20 cellular contexts compared by ENCODE assay signal in genomic region chr2:65061146-65061909, GRCh38. TPM values are rescaled to one million over a fixed set of nuclear protein-coding genes. Genes with fewer than 3 reads are reported as not detected.
DNase-seq lines count a peak whose midpoint lies in the region; ATAC-seq and TF ChIP-seq lines count a peak whose summit lies in the region.
"Had no signal": no experiment of that assay in that cellular context is flagged by ENCODE, and none has a peak within 500 bp of the region (broad histone marks: within the 10 kb centered on the region; RNA-seq: fewer than 3 reads in every experiment).

No MANE protein-coding gene starts in this region.

- H3K4me1 ChIP-seq in rectal smooth muscle tissue (ENCODE audit: control insufficient read depth, insufficient read depth, low read length) = peaks cover 34% of the 10 kb centered on the region

- H3K4me3 Mint-ChIP-seq in glutamatergic neuron (ENCODE audit: unreplicated experiment) = no peak overlapping the region
- H3K4me3 Mint-ChIP-seq: memory B cell had no signal

- H3K27me3 ChIP-seq in rectal smooth muscle tissue (ENCODE audit: control insufficient read depth, insufficient read depth, low read length) = no peaks in the 10 kb centered on the region

- H3K4me1 Mint-ChIP-seq in glutamatergic neuron (ENCODE audit: low read depth, unreplicated experiment) = peaks cover 48% of the 10 kb centered on the region

- H3K27ac Mint-ChIP-seq in glutamatergic neuron (ENCODE audit: unreplicated experiment) = peak overlapping the region; percentile 39
- H3K27ac Mint-ChIP-seq: memory B cell had no signal

- H3K27ac ChIP-seq in rectal smooth muscle tissue (ENCODE audit: low read depth, low read length) = no peak overlapping the region
- H3K27ac ChIP-seq: 22Rv1, VCaP had no signal

- no peak overlapping the region for H3K4me3 ChIP-seq in rectal smooth muscle tissue (ENCODE audit: low read length)

- no peak for ATAC-seq in Right ventricle myocardium superior (ENCODE audit: poor library complexity)
- ATAC-seq in HG02623 (IDR thresholded peaks at IDR 0.05; ENCODE audit: unreplicated experiment) = no peak
- no peak for ATAC-seq in HG02970 (IDR thresholded peaks at IDR 0.05; ENCODE audit: low FRiP score, unreplicated experiment)
- ATAC-seq: left colon, sciatic nerve had no signal

- H3K27me3 Mint-ChIP-seq in glutamatergic neuron (ENCODE audit: unreplicated experiment) = peaks cover 11% of the 10 kb centered on the region
- H3K27me3 Mint-ChIP-seq: memory B cell had no signal

- H3K9me3 Mint-ChIP-seq in glutamatergic neuron (ENCODE audit: unreplicated experiment) = peaks cover 14% of the 10 kb centered on the region
- H3K9me3 Mint-ChIP-seq: memory B cell had no signal

- intact Hi-C loops in Right ventricle myocardium superior (cut with DNase I) = loop anchor here (10.0 kb wide), 1 partner anchor 123 kb away; no protein-coding TSS in a partner anchor

- no peaks in the 10 kb centered on the region for H3K36me3 ChIP-seq in rectal smooth muscle tissue (ENCODE audit: control insufficient read depth, insufficient read depth, low read length)

- no peak for TF ChIP-seq CTCF in glutamatergic neuron (IDR thresholded peaks at IDR 0.05; ENCODE audit: partially characterized antibody, unreplicated experiment)

- peak overlapping the region; percentile 21 for H3K9ac ChIP-seq in rectal smooth muscle tissue (ENCODE audit: low read length)
- H3K9ac ChIP-seq: SK-N-SH had no signal

- DNase-seq in NCI-H82 (lab: John Stamatoyannopoulos, UW) (peak; percentile 20), NCI-H82 treated with DMSO at 0.1 percent for 48 hours (lab: John Stamatoyannopoulos, UW; ENCODE audit: unreplicated experiment) (no peak), glutamatergic neuron (no peak), Right ventricle myocardium superior (no peak), NCI-H146 (lab: John Stamatoyannopoulos, UW) (no peak)
- DNase-seq: activated CD4-positive, alpha-beta T cell treated with anti-CD3 and anti-CD28 coated beads, Interleukin-2, amount 50 U/mL, for 4 hours; activated CD8-positive, alpha-beta memory T cell treated with anti-CD3 and anti-CD28 coated beads, Interleukin-2, amount 50 U/mL, for 48 hours; activated effector memory CD4-positive, alpha-beta T cell treated with Interleukin-2 at 50 U/mL for 16 hours; DMS79; left colon; NCI-H1105; NCI-H524 treated with DMSO at 0.1 percent for 48 hours; SK-N-SH had no signal

- H3K36me3 Mint-ChIP-seq in glutamatergic neuron (ENCODE audit: unreplicated experiment) = no peaks in the 10 kb centered on the region
- H3K36me3 Mint-ChIP-seq: memory B cell had no signal

RNA-seq across cellular contexts. Expression of gene CEP68, which starts 5.1 kb away (rescaled TPM):
- 38.3 TPM for total RNA-seq in glutamatergic neuron (ENCODE audit: unreplicated experiment)
- 19.5 TPM for total RNA-seq in Right ventricle myocardium superior
